In genomic region chr22:42929838-42930155, GRCh38 we compare ENCODE assay signal across 11 cellular contexts.
DNase-seq lines count a peak whose midpoint lies in the region; ATAC-seq and TF ChIP-seq lines count a peak whose summit lies in the region.
"Had no signal": no experiment of that assay in that cellular context is flagged by ENCODE, and none has a peak within 500 bp of the region (broad histone marks: within the 10 kb centered on the region; RNA-seq: fewer than 3 reads in every experiment).

No MANE protein-coding gene starts in this region.

- ATAC-seq in Right ventricle myocardium inferior (no peak), GM18519 (IDR thresholded peaks at IDR 0.05; ENCODE audit: low FRiP score, unreplicated experiment) (no peak)

- DNase-seq in cardiac septum (ENCODE audit: low spot score) (peak; percentile 71), Right ventricle myocardium inferior (ENCODE audit: missing footprints) (no peak), left ventricle myocardium inferior (no peak), prostate gland (ENCODE audit: low spot score) (no peak), uterus (no peak), EL (no peak), WERI-Rb-1 (no peak)
- DNase-seq: NCI-H446; stimulated activated CD4-positive, alpha-beta T cell treated with anti-CD3 and anti-CD28 coated beads, Interleukin-4, amount 100 ng/mL, for 1 hour had no signal

- intact Hi-C loops in cardiac septum (cut with DNase I) (loop anchor here (5.0 kb wide), 1 partner anchor 88 kb away; the partner anchor contains the start of gene PACSIN2), Right ventricle myocardium inferior (cut with DNase I) (loop anchor here (2.0 kb wide), 1 partner anchor 23 kb away; no protein-coding TSS in a partner anchor), left ventricle myocardium inferior (cut with micrococcal nuclease) (no loop called here), prostate gland (cut with DNase I) (no loop called here), uterus (cut with DNase I; ENCODE audit: low total_unique reads) (no loop called here)

- H3K9me3 ChIP-seq in left ventricle myocardium inferior (replicated peaks): no peaks in the 10 kb centered on the region
- no peaks in the 10 kb centered on the region for H3K9me3 ChIP-seq in prostate gland
- no peaks in the 10 kb centered on the region for H3K9me3 ChIP-seq in uterus
- H3K9me3 ChIP-seq in WERI-Rb-1 (ENCODE audit: severe bottlenecking): no peaks in the 10 kb centered on the region

- H3K36me3 ChIP-seq in left ventricle myocardium inferior (no peaks in the 10 kb centered on the region), prostate gland (no peaks in the 10 kb centered on the region), uterus (no peaks in the 10 kb centered on the region), WERI-Rb-1 (no peaks in the 10 kb centered on the region)

- no peak for TF ChIP-seq CTCF in left ventricle myocardium inferior (IDR thresholded peaks at IDR 0.05; ENCODE audit: borderline replicate concordance)
- TF ChIP-seq CTCF in prostate gland (IDR thresholded peaks at IDR 0.05): no peak
- TF ChIP-seq CTCF in uterus (IDR thresholded peaks at IDR 0.05): no peak
- no peak for TF ChIP-seq CTCF in WERI-Rb-1 (IDR thresholded peaks at IDR 0.05; ENCODE audit: low read depth, low read length)

- 55% methylated on average over 6 of the region's 6 CpGs for WGBS in prostate gland

- TF ChIP-seq POLR2A in prostate gland (IDR thresholded peaks at IDR 0.05) (no peak), uterus (IDR thresholded peaks at IDR 0.05) (no peak)

- H3K4me3 ChIP-seq in left ventricle myocardium inferior: peak overlapping the region; percentile 13
- no peak overlapping the region for H3K4me3 ChIP-seq in prostate gland
- no peak overlapping the region for H3K4me3 ChIP-seq in uterus
- no peak overlapping the region for H3K4me3 ChIP-seq in WERI-Rb-1 (ENCODE audit: low read depth, low read length)

- H3K4me1 ChIP-seq in left ventricle myocardium inferior (peaks cover 99% of the 10 kb centered on the region), prostate gland (replicated peaks) (peaks cover 54% of the 10 kb centered on the region), uterus (peaks cover 12 to 23% of the 10 kb centered on the region in 2 donors)

- H3K27me3 ChIP-seq in left ventricle myocardium inferior (ENCODE audit: low read depth) (no peaks in the 10 kb centered on the region), prostate gland (replicated peaks; ENCODE audit: insufficient read depth) (no peaks in the 10 kb centered on the region), uterus (no peaks in the 10 kb centered on the region), WERI-Rb-1 (ENCODE audit: insufficient read depth, low read depth, severe bottlenecking) (no peaks in the 10 kb centered on the region)

- H3K27ac ChIP-seq in left ventricle myocardium inferior (replicated peaks) (peak overlapping the region; percentile 95), prostate gland (peak overlapping the region; percentile 82 to 93), uterus (peak overlapping the region; percentile 79 to 90), WERI-Rb-1 (no peak overlapping the region)
- H3K27ac ChIP-seq: RWPE1 had no signal

Comparison
In these comparisons a context has a peak if more than half of its experiments do, and no peak if none do; other contexts are left out.
1. intact Hi-C loops: an anchor here in cardiac septum (5.0 kb wide) and Right ventricle myocardium inferior (2.0 kb wide); none called in left ventricle myocardium inferior, prostate gland and uterus.